Comparison of ENCODE assay signal across 9 cellular contexts in genomic region chr19:49499030-49499670, GRCh38. TPM values are rescaled to one million over a fixed set of nuclear protein-coding genes. Genes with fewer than 3 reads are reported as not detected.
A peak's percentile ranks its signal among the peaks of the same experiment; 100 is the strongest.
DNase-seq lines count a peak whose midpoint lies in the region; ATAC-seq, FAIRE-seq and TF ChIP-seq lines count a peak whose summit lies in the region.
"Had no signal": no experiment of that assay in that cellular context is flagged by ENCODE, and none has a peak within 500 bp of the region (broad histone marks: within the 10 kb centered on the region; RNA-seq: fewer than 3 reads in every experiment).

No MANE protein-coding gene starts in this region.

- peak in 4 of 5 donors; percentile 35 to 65 (median 42) for DNase-seq in CD4-positive, alpha-beta memory T cell
- DNase-seq in MM.1S: no peak
- no peak for DNase-seq in GM12878 (ENCODE audit: low read depth, low spot score)
- DNase-seq in nephron progenitor cell: no peak
- no peak for DNase-seq in DMS53 (lab: John Stamatoyannopoulos, UW)

- 17% methylated on average over 19 of the region's 19 CpGs for WGBS in GM12878 (ENCODE audit: insufficient coverage, insufficient replicate concordance, low lambda C conversion rate, missing lambda C conversion rate)

- intact Hi-C loops in CD4-positive, alpha-beta memory T cell (cut with micrococcal nuclease): no loop called here
- intact Hi-C loops in GM12878 (cut with micrococcal nuclease; ENCODE audit: unreplicated experiment): no loop called here

- TF ChIP-seq EP300 in GM12878 (IDR thresholded peaks at IDR 0.05; ENCODE audit: borderline replicate concordance in 1 of 2, control insufficient read depth in 1 of 2, low read depth in 2 of 2, low read length in 2 of 2): no peak

- in situ Hi-C loops in GM12878 (cut with MboI): loop anchor here (5.0 kb wide), 1 partner anchor 168 kb away; the partner anchor contains the start of genes BCL2L12 and IRF3

- FAIRE-seq in GM12878 (lab: Jason Lieb, UNC): no peak
- FAIRE-seq: bronchial epithelial cell had no signal

- peaks cover 21 to 84% (median 42%) of the 10 kb centered on the region in 4 donors for H3K4me1 Mint-ChIP-seq in CD4-positive, alpha-beta memory T cell
- H3K4me1 Mint-ChIP-seq in nephron progenitor cell: peaks cover 62% of the 10 kb centered on the region

- TF ChIP-seq RAD21 in GM12878 (IDR thresholded peaks at IDR 0.05; ENCODE audit: insufficient read depth, low read depth, low read length): no peak

- peaks cover 33 to 52% of the 10 kb centered on the region in 2 donors for H3K36me3 Mint-ChIP-seq in CD4-positive, alpha-beta memory T cell
- peaks cover 28% of the 10 kb centered on the region for H3K36me3 Mint-ChIP-seq in nephron progenitor cell (ENCODE audit: low read depth)

- H3K4me2 ChIP-seq in MM.1S (ENCODE audit: low read depth, low read length) (peak overlapping the region; percentile 83), GM12878 (ENCODE audit: control insufficient read depth, insufficient read depth) (peak overlapping the region; percentile 91)

- H3K4me3 ChIP-seq in CD4-positive, alpha-beta memory T cell (ENCODE audit: low read length in 2 of 2): peak overlapping the region; percentile 92 to 99
- H3K4me3 ChIP-seq in MM.1S (ENCODE audit: low read length): peak overlapping the region; percentile 55
- H3K4me3 ChIP-seq in GM12878: peak overlapping the region; percentile 79

- BruUV-seq in GM12878 (replicated peaks; lab: Mats Ljungman, UMichigan): no TSS peak

- H3K9me2 ChIP-seq in MM.1S (replicated peaks; ENCODE audit: insufficient read depth, low read length): no peaks in the 10 kb centered on the region

- no peak for ATAC-seq in GM12878
- no peak for ATAC-seq in HG03108 (IDR thresholded peaks at IDR 0.05; ENCODE audit: unreplicated experiment)
- ATAC-seq in HG02588 (IDR thresholded peaks at IDR 0.05; ENCODE audit: unreplicated experiment): no peak
- ATAC-seq in GM21367 (IDR thresholded peaks at IDR 0.05; ENCODE audit: unreplicated experiment): no peak

- CTCF ChIA-PET in CD4-positive, alpha-beta memory T cell (lab: Charles Lee; ENCODE audit: partially characterized antibody): interaction anchor here (0.8 to 1.9 kb wide), 6 partner anchors 26 to 179 kb away, joined by 3 to 6 read pairs (median 4); partner anchors contain the start of gene PRMT1
- CTCF ChIA-PET in GM12878 (lab: Yijun Ruan, JAX): interaction anchor here (1.1 to 1.4 kb wide), 2 partner anchors 48 to 71 kb away, joined by 5 to 8 read pairs; no protein-coding TSS in a partner anchor

- H3K9me3 ChIP-seq in CD4-positive, alpha-beta memory T cell (ENCODE audit: control insufficient read depth in 1 of 2, low read length in 2 of 2): no peaks in the 10 kb centered on the region
- H3K9me3 ChIP-seq in MM.1S (replicated peaks; ENCODE audit: insufficient read depth, low read length) (no peaks in the 10 kb centered on the region), GM12878 (replicated peaks; ENCODE audit: control insufficient read depth, insufficient read depth, low read length) (no peaks in the 10 kb centered on the region; the same call in 2 of the 3 replicates)

- peaks cover 27% of the 10 kb centered on the region for H3K36me3 ChIP-seq in CD4-positive, alpha-beta memory T cell (ENCODE audit: insufficient read depth, low read length)
- peaks cover 19% of the 10 kb centered on the region for H3K36me3 ChIP-seq in MM.1S (replicated peaks; ENCODE audit: insufficient read depth, low read length)
- H3K36me3 ChIP-seq in GM12878 (ENCODE audit: control insufficient read depth in 2 of 2, insufficient read depth in 2 of 2, low read length in 1 of 2): peaks cover 14 to 25% of the 10 kb centered on the region in 2 experiments

- H3K27ac ChIP-seq in CD4-positive, alpha-beta memory T cell (ENCODE audit: low read depth, low read length): peak overlapping the region; percentile 95
- H3K27ac ChIP-seq in MM.1S (ENCODE audit: low read length): peak overlapping the region; percentile 89; the same call in 1 of the 2 replicates
- 0 out of 2 replicates have a peak overlapping the region, but pooled peaks have one; percentile 11 for H3K27ac ChIP-seq in GM12878 (ENCODE audit: control insufficient read depth, insufficient read depth)

- POLR2A ChIA-PET in CD4-positive, alpha-beta memory T cell (lab: Charles Lee; ENCODE audit: partially characterized antibody): interaction anchor here (0.9 to 3.5 kb wide), 7 partner anchors 12 to 378 kb away, joined by 3 to 14 read pairs (median 3); partner anchors contain the start of genes AKT1S1 and TBC1D17
- POLR2A ChIA-PET in GM12878 (lab: Charles Lee): interaction anchor here (1.5 to 2.2 kb wide), 2 partner anchors 11 to 142 kb away, joined by 4 to 11 read pairs; partner anchors contain the start of gene RPL13A

- peaks cover 58% of the 10 kb centered on the region for H3K4me1 ChIP-seq in CD4-positive, alpha-beta memory T cell (ENCODE audit: insufficient read depth, low read length)
- H3K4me1 ChIP-seq in MM.1S (ENCODE audit: low read length) (peaks cover 38% of the 10 kb centered on the region), GM12878 (ENCODE audit: control insufficient read depth, insufficient read depth, low read length) (peaks cover 35% of the 10 kb centered on the region)

- H3K27ac Mint-ChIP-seq in CD4-positive, alpha-beta memory T cell: peak overlapping the region; percentile 95 to 100 (median 99)
- peak overlapping the region; percentile 92 for H3K27ac Mint-ChIP-seq in nephron progenitor cell

- H3K79me2 ChIP-seq in MM.1S (ENCODE audit: low read length) (peaks cover 31% of the 10 kb centered on the region), GM12878 (ENCODE audit: control insufficient read depth, insufficient read depth, low read length) (peaks cover 30% of the 10 kb centered on the region)

- H3F3A ChIP-seq in MM.1S (ENCODE audit: insufficient read depth, low read length): peaks cover 70% of the 10 kb centered on the region

- peaks cover 0 to 27% (median 0%) of the 10 kb centered on the region in 8 donors for H3K9me3 Mint-ChIP-seq in CD4-positive, alpha-beta memory T cell
- H3K9me3 Mint-ChIP-seq in nephron progenitor cell: peaks cover 7% of the 10 kb centered on the region

- TF ChIP-seq POLR2A in GM12878 (IDR thresholded peaks at IDR 0.05; ENCODE audit: low read depth, low read length): no peak

- RAD21 ChIA-PET in GM12878 (lab: Charles Lee; ENCODE audit: unreplicated experiment): interaction anchor here (1.2 kb wide), 1 partner anchor 75 kb away, joined by 4 read pairs; no protein-coding TSS in a partner anchor

- peak overlapping the region; percentile 99 to 100 (median 100) for H3K4me3 Mint-ChIP-seq in CD4-positive, alpha-beta memory T cell
- H3K4me3 Mint-ChIP-seq in nephron progenitor cell: peak overlapping the region; percentile 99

- H3K9ac ChIP-seq in MM.1S (ENCODE audit: low read length) (peak overlapping the region; percentile 78; the same call in 1 of the 2 replicates), GM12878 (ENCODE audit: control insufficient read depth, insufficient read depth, low read length) (peak overlapping the region; percentile 32)

- no peaks in the 10 kb centered on the region for H3K27me3 ChIP-seq in CD4-positive, alpha-beta memory T cell (ENCODE audit: insufficient read depth, low read length)
- H3K27me3 ChIP-seq in MM.1S (replicated peaks; ENCODE audit: insufficient read depth, low read length): no peaks in the 10 kb centered on the region
- no peaks in the 10 kb centered on the region for H3K27me3 ChIP-seq in GM12878 (replicated peaks in 1 of 2; ENCODE audit: control insufficient read depth in 2 of 2, insufficient read depth in 2 of 2, low read length in 1 of 2)

- SMC1A ChIA-PET in GM12878 (lab: Charles Lee; ENCODE audit: uncharacterized antibody, unreplicated experiment): no interaction called here

- H2AFZ ChIP-seq in MM.1S (ENCODE audit: low read length): no peak overlapping the region
- H2AFZ ChIP-seq in GM12878 (ENCODE audit: control insufficient read depth, low read depth, low read length): no peak overlapping the region

- TF ChIP-seq CTCF in MM.1S (IDR thresholded peaks at IDR 0.05; ENCODE audit: low read length) (no peak), GM12878 (IDR thresholded peaks at IDR 0.05 in 2 of 3, conservative IDR thresholded peaks at IDR 0.05 in 1 of 3; ENCODE audit: control insufficient read depth in 2 of 3, extremely low read depth in 1 of 3, insufficient read depth in 1 of 3, low read depth in 3 of 3, low read length in 3 of 3) (no peak), nephron progenitor cell (IDR thresholded peaks at IDR 0.05) (no peak)

- no peaks in the 10 kb centered on the region for H3K27me3 Mint-ChIP-seq in CD4-positive, alpha-beta memory T cell
- H3K27me3 Mint-ChIP-seq in nephron progenitor cell (ENCODE audit: low read depth, poor library complexity): peaks cover 10% of the 10 kb centered on the region

- H4K20me1 ChIP-seq in MM.1S (ENCODE audit: insufficient read depth, low read length) (peaks cover 8% of the 10 kb centered on the region; the same call in 1 of the 2 replicates), GM12878 (ENCODE audit: control insufficient read depth, insufficient read depth) (peaks cover 7% of the 10 kb centered on the region; the same call in 1 of the 2 replicates)

RNA-seq across cellular contexts. Expression of gene RPS11, which starts 2.9 kb away (rescaled TPM):
- total RNA-seq in CD4-positive, alpha-beta memory T cell: 1,000 to 10,000 TPM; 3,135 to 3,272 TPM
- 1,000 to 10,000 TPM; 1,691 to 2,012 TPM for polyA plus RNA-seq in CD4-positive, alpha-beta memory T cell
- 652 and 681 TPM in 2 replicates for total RNA-seq in GM12878 (2013; cell fraction: nucleolus; rRNA removed)
- total RNA-seq in GM12878 (2014; rRNA removed): 4,375 and 4,445 TPM in 2 replicates
- total RNA-seq in GM12878 (2014; rRNA removed; fragmentation: Illumina TruSeq; extraction: Trizol): 5,436 and 5,566 TPM in 2 replicates
- total RNA-seq in GM12878 (2021): 2,768 and 2,873 TPM in 2 replicates
- polyA plus RNA-seq in GM12878 (2011; ENCODE audit: low read depth): 7,313 TPM
- 2,519 and 3,846 TPM in 2 replicates for polyA plus RNA-seq in GM12878 (2011; rRNA removed)
- polyA plus RNA-seq in GM12878 (2011; cell fraction: cytosol; rRNA removed): 5,437 and 7,191 TPM in 2 replicates
- 1,670 and 1,694 TPM in 2 replicates for polyA plus RNA-seq in GM12878 (2011; cell fraction: nucleus; rRNA removed)
- 5,725 and 6,770 TPM in 2 replicates for polyA plus RNA-seq in GM12878 (2012)
- polyA plus RNA-seq in GM12878 (2014; fragmentation: Illumina TruSeq; extraction: Trizol): 9,872 and 11,122 TPM in 2 replicates
- polyA plus RNA-seq in GM12878 (2014; fragmentation: Nextera tagmentation; extraction: Ambion mirVana): 1,000 to 10,000 TPM; 4,277 to 4,566 TPM
- 5,188 and 5,232 TPM in 2 replicates for polyA plus RNA-seq in GM12878 (2014; rRNA removed)
- polyA plus RNA-seq in GM12878 (2016; fragmentation: Nextera tagmentation; extraction: Ambion mirVana): 1,000 to 10,000 TPM; 1,714 to 1,771 TPM
- 1,409 and 1,631 TPM in 2 replicates for polyA minus RNA-seq in GM12878 (2011; rRNA and poly(A)+ RNA removed)
- 519 and 537 TPM in 2 replicates for polyA minus RNA-seq in GM12878 (2011; cell fraction: cytosol; rRNA and poly(A)+ RNA removed)
- polyA minus RNA-seq in GM12878 (2011; cell fraction: nucleus; rRNA and poly(A)+ RNA removed): 175 and 221 TPM in 2 replicates

RNA-seq across cellular contexts. Expression of gene RPL13A, which starts 11.7 kb away (rescaled TPM):
- total RNA-seq in CD4-positive, alpha-beta memory T cell: 1,000 to 10,000 TPM; 5,517 to 5,661 TPM
- polyA plus RNA-seq in CD4-positive, alpha-beta memory T cell: 1,000 to 10,000 TPM; 1,827 to 3,046 TPM
- 421 and 437 TPM in 2 replicates for total RNA-seq in GM12878 (2013; cell fraction: nucleolus; rRNA removed)
- 6,558 and 7,287 TPM in 2 replicates for total RNA-seq in GM12878 (2014; rRNA removed)
- total RNA-seq in GM12878 (2014; rRNA removed; fragmentation: Illumina TruSeq; extraction: Trizol): 3,471 and 3,692 TPM in 2 replicates
- 5,103 and 5,273 TPM in 2 replicates for total RNA-seq in GM12878 (2021)
- polyA plus RNA-seq in GM12878 (2011; ENCODE audit: low read depth): 1,623 TPM
- 2,172 and 3,936 TPM in 2 replicates for polyA plus RNA-seq in GM12878 (2011; rRNA removed)
- 3,618 and 5,003 TPM in 2 replicates for polyA plus RNA-seq in GM12878 (2011; cell fraction: cytosol; rRNA removed)
- 2,479 and 2,850 TPM in 2 replicates for polyA plus RNA-seq in GM12878 (2011; cell fraction: nucleus; rRNA removed)
- 5,924 and 8,191 TPM in 2 replicates for polyA plus RNA-seq in GM12878 (2012)
- 1,413 and 3,666 TPM in 2 replicates for polyA plus RNA-seq in GM12878 (2014; fragmentation: Illumina TruSeq; extraction: Trizol)
- 1,000 to 10,000 TPM; 4,595 to 5,196 TPM for polyA plus RNA-seq in GM12878 (2014; fragmentation: Nextera tagmentation; extraction: Ambion mirVana)
- polyA plus RNA-seq in GM12878 (2014; rRNA removed): 7,317 and 8,961 TPM in 2 replicates
- 1,000 to 10,000 TPM; 1,426 to 1,490 TPM for polyA plus RNA-seq in GM12878 (2016; fragmentation: Nextera tagmentation; extraction: Ambion mirVana)
- 683 and 1,722 TPM in 2 replicates for polyA minus RNA-seq in GM12878 (2011; rRNA and poly(A)+ RNA removed)
- 792 and 811 TPM in 2 replicates for polyA minus RNA-seq in GM12878 (2011; cell fraction: cytosol; rRNA and poly(A)+ RNA removed)
- polyA minus RNA-seq in GM12878 (2011; cell fraction: nucleus; rRNA and poly(A)+ RNA removed): 1,676 and 2,148 TPM in 2 replicates

RNA-seq across cellular contexts. Expression of gene FCGRT, which starts 13.3 kb away (rescaled TPM):
- total RNA-seq in CD4-positive, alpha-beta memory T cell: 10 to 100 TPM; 21.9 to 25.8 TPM
- polyA plus RNA-seq in CD4-positive, alpha-beta memory T cell: 10 to 100 TPM; 40.2 to 42.5 TPM
- 2.1 and 3.3 TPM in 2 replicates for total RNA-seq in GM12878 (2013; cell fraction: nucleolus; rRNA removed)
- total RNA-seq in GM12878 (2014; rRNA removed) (0.51 TPM in 1 of 2 replicates, not detected in the other), GM12878 (2014; rRNA removed; fragmentation: Illumina TruSeq; extraction: Trizol) (not detected in 2 replicates), GM12878 (2021) (0.56 and 2.4 TPM in 2 replicates)
- polyA plus RNA-seq in GM12878 (2011; ENCODE audit: low read depth): 1.00 TPM
- polyA plus RNA-seq in GM12878 (2011; rRNA removed) (0.78 and 0.81 TPM in 2 replicates), GM12878 (2014; fragmentation: Illumina TruSeq; extraction: Trizol) (0.19 TPM in 1 of 2 replicates, not detected in the other), GM12878 (2014; fragmentation: Nextera tagmentation; extraction: Ambion mirVana) (under 1 TPM in 1 of 2 experiments, not detected in 1; 0.18 TPM), GM12878 (2014; rRNA removed) (0.29 and 0.49 TPM in 2 replicates), GM12878 (2016; fragmentation: Nextera tagmentation; extraction: Ambion mirVana) (under 1 TPM; 0.11 to 0.43 TPM)
- 0.60 and 0.65 TPM in 2 replicates for polyA plus RNA-seq in GM12878 (2011; cell fraction: cytosol; rRNA removed)
- polyA plus RNA-seq in GM12878 (2011; cell fraction: nucleus; rRNA removed): 0.54 and 0.93 TPM in 2 replicates
- 1.7 and 2.5 TPM in 2 replicates for polyA plus RNA-seq in GM12878 (2012)
- polyA minus RNA-seq in GM12878 (2011; rRNA and poly(A)+ RNA removed): not detected in 2 replicates
- not detected in 2 replicates for polyA minus RNA-seq in GM12878 (2011; cell fraction: cytosol; rRNA and poly(A)+ RNA removed)
- polyA minus RNA-seq in GM12878 (2011; cell fraction: nucleus; rRNA and poly(A)+ RNA removed): 0.24 TPM in 1 of 2 replicates, not detected in the other

RNA-seq across cellular contexts. Expression of gene FLT3LG, which starts 25.1 kb away (rescaled TPM):
- 100 to 1,000 TPM; 114 to 115 TPM for total RNA-seq in CD4-positive, alpha-beta memory T cell
- 100 to 1,000 TPM; 145 to 252 TPM for polyA plus RNA-seq in CD4-positive, alpha-beta memory T cell
- 1.4 and 4.0 TPM in 2 replicates for total RNA-seq in GM12878 (2013; cell fraction: nucleolus; rRNA removed)
- total RNA-seq in GM12878 (2014; rRNA removed): 3.7 and 4.1 TPM in 2 replicates
- 3.9 and 4.6 TPM in 2 replicates for total RNA-seq in GM12878 (2014; rRNA removed; fragmentation: Illumina TruSeq; extraction: Trizol)
- 9.5 and 10.3 TPM in 2 replicates for total RNA-seq in GM12878 (2021)
- polyA plus RNA-seq in GM12878 (2011; ENCODE audit: low read depth): 3.2 TPM
- polyA plus RNA-seq in GM12878 (2011; rRNA removed): 1.3 and 3.0 TPM in 2 replicates
- 3.7 and 5.9 TPM in 2 replicates for polyA plus RNA-seq in GM12878 (2011; cell fraction: cytosol; rRNA removed)
- 10.9 and 11.9 TPM in 2 replicates for polyA plus RNA-seq in GM12878 (2011; cell fraction: nucleus; rRNA removed)
- 7.2 and 8.7 TPM in 2 replicates for polyA plus RNA-seq in GM12878 (2012)
- 0.51 and 2.8 TPM in 2 replicates for polyA plus RNA-seq in GM12878 (2014; fragmentation: Illumina TruSeq; extraction: Trizol)
- 1 to 10 TPM in 1 of 2 experiments, under 1 TPM in 1; 0.68 to 1.6 TPM for polyA plus RNA-seq in GM12878 (2014; fragmentation: Nextera tagmentation; extraction: Ambion mirVana)
- 11.9 and 13.9 TPM in 2 replicates for polyA plus RNA-seq in GM12878 (2014; rRNA removed)
- 10 to 100 TPM; 10.1 to 13.1 TPM for polyA plus RNA-seq in GM12878 (2016; fragmentation: Nextera tagmentation; extraction: Ambion mirVana)
- polyA minus RNA-seq in GM12878 (2011; rRNA and poly(A)+ RNA removed): 1.3 TPM in 1 of 2 replicates, not detected in the other
- 1.6 and 4.5 TPM in 2 replicates for polyA minus RNA-seq in GM12878 (2011; cell fraction: cytosol; rRNA and poly(A)+ RNA removed)
- 1.3 and 3.2 TPM in 2 replicates for polyA minus RNA-seq in GM12878 (2011; cell fraction: nucleus; rRNA and poly(A)+ RNA removed)
- total RNA-seq: bronchial epithelial cell had no signal

RNA-seq across cellular contexts. Expression of gene RCN3, which starts 28.7 kb away (rescaled TPM):
- 1 to 10 TPM; 2.4 to 2.5 TPM for total RNA-seq in CD4-positive, alpha-beta memory T cell
- 1 to 10 TPM; 1.2 to 1.5 TPM for polyA plus RNA-seq in CD4-positive, alpha-beta memory T cell
- total RNA-seq in GM12878 (2013; cell fraction: nucleolus; rRNA removed): 2.0 TPM in 1 of 2 replicates, not detected in the other
- total RNA-seq in GM12878 (2014; rRNA removed) (not detected in 2 replicates), GM12878 (2014; rRNA removed; fragmentation: Illumina TruSeq; extraction: Trizol) (0.32 and 0.49 TPM in 2 replicates), GM12878 (2021) (0.27 and 0.38 TPM in 2 replicates)
- 0.18 TPM for polyA plus RNA-seq in GM12878 (2011; ENCODE audit: low read depth)
- polyA plus RNA-seq in GM12878 (2011; rRNA removed) (0.12 TPM in 1 of 2 replicates, not detected in the other), GM12878 (2014; fragmentation: Illumina TruSeq; extraction: Trizol) (0.21 TPM in 1 of 2 replicates, not detected in the other), GM12878 (2014; fragmentation: Nextera tagmentation; extraction: Ambion mirVana) (not detected), GM12878 (2014; rRNA removed) (0.96 and 1.7 TPM in 2 replicates), GM12878 (2016; fragmentation: Nextera tagmentation; extraction: Ambion mirVana) (under 1 TPM; 0.49 to 0.99 TPM)
- 0.07 and 0.15 TPM in 2 replicates for polyA plus RNA-seq in GM12878 (2011; cell fraction: cytosol; rRNA removed)
- 0.09 TPM in 1 of 2 replicates, not detected in the other for polyA plus RNA-seq in GM12878 (2011; cell fraction: nucleus; rRNA removed)
- polyA plus RNA-seq in GM12878 (2012): 1.0 and 3.9 TPM in 2 replicates
- not detected in 2 replicates for polyA minus RNA-seq in GM12878 (2011; rRNA and poly(A)+ RNA removed)
- polyA minus RNA-seq in GM12878 (2011; cell fraction: cytosol; rRNA and poly(A)+ RNA removed): not detected in 2 replicates
- polyA minus RNA-seq in GM12878 (2011; cell fraction: nucleus; rRNA and poly(A)+ RNA removed): not detected in 2 replicates

Comparison
In these comparisons a context has a peak if more than half of its experiments do, and no peak if none do; other contexts are left out.
1. DNase-seq: peak in CD4-positive, alpha-beta memory T cell (4 of 5); none in MM.1S (single experiment), GM12878 (single experiment), nephron progenitor cell (single experiment) and DMS53 (single experiment).
2. H3K27ac ChIP-seq: peak in every context shown above with its lines; median percentile 95 in CD4-positive, alpha-beta memory T cell; 89 in MM.1S; 11 in GM12878.
3. RNA of gene FCGRT, which starts 13.3 kb away (total RNA-seq): 21.9 to 25.8 TPM in CD4-positive, alpha-beta memory T cell; 0.51 to 3.3 TPM in GM12878; every median in the first group is over 4 times any median in the second.
4. Peak in every context shown above with its lines, with median percentiles within 50 percentile points of each other: H3K4me3 ChIP-seq.